Comparison of ENCODE assay signal across 18 cellular contexts in genomic region chr18:24209558-24209957, GRCh38.
DNase-seq lines count a peak whose midpoint lies in the region; ATAC-seq, FAIRE-seq and TF ChIP-seq lines count a peak whose summit lies in the region.
"Had no signal": no experiment of that assay in that cellular context is flagged by ENCODE, and none has a peak within 500 bp of the region (broad histone marks: within the 10 kb centered on the region; RNA-seq: fewer than 3 reads in every experiment).

No MANE protein-coding gene starts in this region.

- H3K27ac ChIP-seq in PC-3 (ENCODE audit: low read length) (peak overlapping the region; percentile 40; the same call in 1 of the 2 replicates), caudate nucleus (ENCODE audit: low read depth, low read length) (peak overlapping the region; percentile 87), small intestine (ENCODE audit: low read depth in 1 of 2, low read length in 1 of 2) (no peak overlapping the region), endodermal cell (ENCODE audit: low read depth, low read length) (no peak overlapping the region)
- H3K27ac ChIP-seq: GM23248, PC-9 had no signal

- H3K36me3 ChIP-seq in PC-3 (ENCODE audit: low read depth, low read length) (0 out of 2 replicates have a peak, but pooled peaks cover 3% of the 10 kb centered on the region), small intestine (ENCODE audit: control insufficient read depth in 2 of 2, insufficient read depth in 2 of 2, low read length in 2 of 2) (no peaks in the 10 kb centered on the region), endodermal cell (ENCODE audit: control insufficient read depth, insufficient read depth, low read length) (no peaks in the 10 kb centered on the region)
- H3K36me3 ChIP-seq: BE2C had no signal

- H3K4me1 Mint-ChIP-seq in endodermal cell: peaks cover 15% of the 10 kb centered on the region

- POLR2A ChIA-PET in PC-3 (lab: Charles Lee; ENCODE audit: unreplicated experiment): no interaction called here

- H3K4me2 ChIP-seq in PC-3 (ENCODE audit: low read length): peak overlapping the region; percentile 23; the same call in 1 of the 2 replicates
- H3K4me2 ChIP-seq: PC-9 had no signal

- H3K27me3 ChIP-seq in PC-3 (ENCODE audit: low read length): no peaks in the 10 kb centered on the region
- H3K27me3 ChIP-seq in small intestine (ENCODE audit: control insufficient read depth in 2 of 2, insufficient read depth in 2 of 2, low read length in 2 of 2): no peaks in the 10 kb centered on the region
- no peaks in the 10 kb centered on the region for H3K27me3 ChIP-seq in endodermal cell (ENCODE audit: control insufficient read depth, insufficient read depth, low read length, poor library complexity, severe bottlenecking)
- H3K27me3 ChIP-seq: BE2C had no signal

- TF ChIP-seq CTCF in PC-3 (conservative IDR thresholded peaks at IDR 0.05; ENCODE audit: low read depth, low read length): no peak
- TF ChIP-seq CTCF in endodermal cell (conservative IDR thresholded peaks at IDR 0.05): no peak

- H3K36me3 Mint-ChIP-seq in endodermal cell (ENCODE audit: low read depth): no peaks in the 10 kb centered on the region
- H3K36me3 Mint-ChIP-seq: CD4-positive, alpha-beta memory T cell had no signal

- DNase-seq in HCEC 1CT (peak; percentile 13), PC-3 (peak; percentile 58), caudate nucleus (lab: John Stamatoyannopoulos, UW) (no peak), small intestine (peak; percentile 45), endodermal cell (no peak)
- DNase-seq: BE2C; CD4-positive, alpha-beta memory T cell; DND-41; GM23248; KBM-7; NCI-H1092; NCI-H1694; NCI-H69; Right ventricle myocardium superior had no signal

- H3K4me3 ChIP-seq in PC-3 (ENCODE audit: low read length): no peak overlapping the region
- H3K4me3 ChIP-seq in small intestine (ENCODE audit: low read depth in 1 of 2, low read length in 2 of 2): no peak overlapping the region
- no peak overlapping the region for H3K4me3 ChIP-seq in endodermal cell (ENCODE audit: low read length)
- H3K4me3 ChIP-seq: GM23248, PC-9 had no signal

- 58 to 79% (median 64%) methylated on average over 6 of the region's 6 CpGs for WGBS in small intestine, 3 donors
- WGBS in endodermal cell (ENCODE audit: insufficient coverage in 1 of 2, insufficient read length in 1 of 2), 2 experiments: 80% methylated on average over 6 of the region's 6 CpGs

- no peak for FAIRE-seq in small intestine (lab: Jason Lieb, UNC)

- CTCF ChIA-PET in PC-3 (lab: Charles Lee): no interaction called here

- H3K9me2 ChIP-seq in PC-3 (replicated peaks; ENCODE audit: low read length): no peaks in the 10 kb centered on the region

- peaks cover 13% of the 10 kb centered on the region for H3K79me2 ChIP-seq in PC-3 (ENCODE audit: low read length)

- H4K20me1 ChIP-seq in PC-3 (ENCODE audit: low read length): no peaks in the 10 kb centered on the region

- H3K9ac ChIP-seq in PC-3 (ENCODE audit: low read length) (no peak overlapping the region), endodermal cell (ENCODE audit: extremely low read depth, low read length, poor library complexity, severe bottlenecking) (no peak overlapping the region)
- H3K9ac ChIP-seq: GM23248 had no signal

- H3K4me1 ChIP-seq in PC-3 (ENCODE audit: insufficient read depth, low read length) (peaks cover 44% of the 10 kb centered on the region), small intestine (ENCODE audit: control insufficient read depth in 2 of 2, insufficient read depth in 1 of 2, low read depth in 1 of 2, low read length in 1 of 2) (peaks cover 0 to 6% of the 10 kb centered on the region in 2 donors), endodermal cell (ENCODE audit: control insufficient read depth, insufficient read depth, low read length) (peaks cover 4% of the 10 kb centered on the region)
- H3K4me1 ChIP-seq: BE2C had no signal

- no peak overlapping the region for H3K4me3 Mint-ChIP-seq in endodermal cell
- H3K4me3 Mint-ChIP-seq: CD4-positive, alpha-beta memory T cell had no signal

- no peak overlapping the region for H3K27ac Mint-ChIP-seq in endodermal cell

- H3F3A ChIP-seq in PC-3 (ENCODE audit: low read length, unreplicated experiment): peaks cover 4% of the 10 kb centered on the region

- intact Hi-C loops in PC-3 (cut with micrococcal nuclease): no loop called here

- no peaks in the 10 kb centered on the region for H3K27me3 Mint-ChIP-seq in endodermal cell (ENCODE audit: insufficient read depth)

- H3K9me3 ChIP-seq in PC-3 (ENCODE audit: low read length) (no peaks in the 10 kb centered on the region), small intestine (ENCODE audit: control insufficient read depth, low read depth) (no peaks in the 10 kb centered on the region), endodermal cell (ENCODE audit: control insufficient read depth, low read length) (no peaks in the 10 kb centered on the region)
- H3K9me3 ChIP-seq: BE2C had no signal

- no peaks in the 10 kb centered on the region for H3K9me3 Mint-ChIP-seq in endodermal cell
- H3K9me3 Mint-ChIP-seq: CD4-positive, alpha-beta memory T cell had no signal

- peak; percentile 37 for ATAC-seq in PC-3
- no peak for ATAC-seq in HG03460 (IDR thresholded peaks at IDR 0.05; ENCODE audit: unreplicated experiment)
- ATAC-seq in GM18502 (IDR thresholded peaks at IDR 0.05; ENCODE audit: poor library complexity, unreplicated experiment): no peak
- ATAC-seq: SK-N-SH treated with all-trans-retinoic acid at 6 μM for 48 hours had no signal

- BruUV-seq in PC-3 (replicated peaks; lab: Mats Ljungman, UMichigan): no TSS peak

- H2AFZ ChIP-seq in PC-3 (ENCODE audit: low read length): no peak overlapping the region
- H2AFZ ChIP-seq: GM23248, PC-9 had no signal

Comparison
In these comparisons a context has a peak if more than half of its experiments do, and no peak if none do; other contexts are left out.
1. DNase-seq: peak in HCEC 1CT (single experiment), PC-3 (single experiment) and small intestine (single experiment); none in caudate nucleus (0 of 61) and endodermal cell (single experiment).
2. H3K27ac ChIP-seq: peak in PC-3 (single experiment) and caudate nucleus (single experiment); none in small intestine (0 of 2) and endodermal cell (single experiment).